In genomic region chr20:35144694-35145093, GRCh38 we compare ENCODE assay signal across 10 cellular contexts. TPM values are rescaled to one million over a fixed set of nuclear protein-coding genes. Genes with fewer than 3 reads are reported as not detected.
DNase-seq lines count a peak whose midpoint lies in the region; ATAC-seq and TF ChIP-seq lines count a peak whose summit lies in the region.
"Had no signal": no experiment of that assay in that cellular context is flagged by ENCODE, and none has a peak within 500 bp of the region (broad histone marks: within the 10 kb centered on the region; RNA-seq: fewer than 3 reads in every experiment).

No MANE protein-coding gene starts in this region.

- peak overlapping the region in 4 of 10 experiments; percentile 17 to 86 (median 58); a peak in 6 of 20 replicates for H3K4me3 ChIP-seq in BLaER1 treated with 17β-estradiol and CSF1 and Interleukin-3, amounts not matched to agents 10 nM and 100 nM
- H3K4me3 ChIP-seq in OCI-LY7 (ENCODE audit: low read depth, low read length, poor library complexity, severe bottlenecking): no peak overlapping the region
- H3K4me3 ChIP-seq: upper lobe of left lung had no signal

- H2AFZ ChIP-seq in OCI-LY7 (ENCODE audit: low read length): no peak overlapping the region

- ATAC-seq in HG03520 (IDR thresholded peaks at IDR 0.05; ENCODE audit: unreplicated experiment): no peak

- H3K4me3 Mint-ChIP-seq in immature natural killer cell (no peak overlapping the region), progenitor cell of endocrine pancreas (ENCODE audit: low read depth) (no peak overlapping the region)
- H3K4me3 Mint-ChIP-seq in T-helper 2 cell treated with Interferon-gamma antibody and Interleukin-4, amounts not matched to agents 5 μg/mL and 100 μg/mL, for 36 hours: no peak overlapping the region

- peaks cover 15 to 31% (median 21%) of the 10 kb centered on the region in 3 donors for H3K36me3 Mint-ChIP-seq in immature natural killer cell
- H3K36me3 Mint-ChIP-seq in progenitor cell of endocrine pancreas (ENCODE audit: insufficient read depth): peaks cover 11% of the 10 kb centered on the region
- H3K36me3 Mint-ChIP-seq in T-helper 2 cell treated with Interferon-gamma antibody and Interleukin-4, amounts not matched to agents 5 μg/mL and 100 μg/mL, for 36 hours (ENCODE audit: low read depth): peaks cover 17% of the 10 kb centered on the region

- peaks cover 35 to 65% (median 39%) of the 10 kb centered on the region in 10 experiments for H3K4me1 ChIP-seq in BLaER1 treated with 17β-estradiol and CSF1 and Interleukin-3, amounts not matched to agents 10 nM and 100 nM
- peaks cover 23% of the 10 kb centered on the region for H3K4me1 ChIP-seq in OCI-LY7 (ENCODE audit: insufficient read depth, low read length, poor library complexity, severe bottlenecking)

- H3K27me3 ChIP-seq in BLaER1 treated with 17β-estradiol and CSF1 and Interleukin-3, amounts not matched to agents 10 nM and 100 nM: no peaks in the 10 kb centered on the region
- H3K27me3 ChIP-seq: upper lobe of left lung had no signal

- intact Hi-C loops in OCI-LY7 (cut with micrococcal nuclease; ENCODE audit: unreplicated experiment): loop anchor here (1.0 to 10.0 kb wide), 4 partner anchors 48 to 270 kb away; partner anchors contain the start of gene UQCC1

- H3K9ac ChIP-seq in BLaER1 treated with 17β-estradiol and CSF1 and Interleukin-3, amounts not matched to agents 10 nM and 100 nM: peak overlapping the region; percentile 22 to 65 (median 52); a peak in 18 of 22 replicates

- H3K27ac Mint-ChIP-seq in immature natural killer cell (peak overlapping the region in 5 of 6 donors; percentile 25 to 70 (median 53)), progenitor cell of endocrine pancreas (no peak overlapping the region)
- no peak overlapping the region for H3K27ac Mint-ChIP-seq in T-helper 2 cell treated with Interferon-gamma antibody and Interleukin-4, amounts not matched to agents 5 μg/mL and 100 μg/mL, for 36 hours

- H3K9me3 Mint-ChIP-seq in immature natural killer cell (no peaks in the 10 kb centered on the region), progenitor cell of endocrine pancreas (ENCODE audit: low read depth) (no peaks in the 10 kb centered on the region)
- H3K9me3 Mint-ChIP-seq in T-helper 2 cell treated with Interferon-gamma antibody and Interleukin-4, amounts not matched to agents 5 μg/mL and 100 μg/mL, for 36 hours: no peaks in the 10 kb centered on the region

- H3K27ac ChIP-seq in BLaER1 treated with 17β-estradiol and CSF1 and Interleukin-3, amounts not matched to agents 10 nM and 100 nM: peak overlapping the region in 10 of 11 experiments; percentile 17 to 85 (median 64); a peak in 18 of 22 replicates
- no peak overlapping the region for H3K27ac ChIP-seq in OCI-LY7 (ENCODE audit: low read depth, low read length, poor library complexity, severe bottlenecking)
- H3K27ac ChIP-seq: C4-2B had no signal

- peaks cover 25 to 45% (median 43%) of the 10 kb centered on the region in 11 experiments for H3K36me3 ChIP-seq in BLaER1 treated with 17β-estradiol and CSF1 and Interleukin-3, amounts not matched to agents 10 nM and 100 nM
- peaks cover 31% of the 10 kb centered on the region for H3K36me3 ChIP-seq in OCI-LY7 (ENCODE audit: insufficient read depth, low read length)

- no TSS peak for BruUV-seq in OCI-LY7 (replicated peaks; lab: Mats Ljungman, UMichigan)

- H3K9me3 ChIP-seq in BLaER1 treated with 17β-estradiol and CSF1 and Interleukin-3, amounts not matched to agents 10 nM and 100 nM (replicated peaks in 1 of 11): no peaks in the 10 kb centered on the region
- no peaks in the 10 kb centered on the region for H3K9me3 ChIP-seq in OCI-LY7 (ENCODE audit: low read length)
- H3K9me3 ChIP-seq: upper lobe of left lung had no signal

- POLR2A ChIA-PET in OCI-LY7 (lab: Charles Lee): interaction anchor here (1.0 kb wide), 1 partner anchor 268 kb away, joined by 3 read pairs; no protein-coding TSS in a partner anchor

- H3K4me1 Mint-ChIP-seq in immature natural killer cell (peaks cover 35 to 69% of the 10 kb centered on the region in 2 donors), progenitor cell of endocrine pancreas (ENCODE audit: low read depth) (peaks cover 21% of the 10 kb centered on the region)
- peaks cover 22% of the 10 kb centered on the region for H3K4me1 Mint-ChIP-seq in T-helper 2 cell treated with Interferon-gamma antibody and Interleukin-4, amounts not matched to agents 5 μg/mL and 100 μg/mL, for 36 hours (ENCODE audit: low read depth)

- H3K27me3 Mint-ChIP-seq in immature natural killer cell (ENCODE audit: low read depth in 3 of 3) (peaks cover 5 to 6% (median 5%) of the 10 kb centered on the region in 3 donors), progenitor cell of endocrine pancreas (no peaks in the 10 kb centered on the region)
- H3K27me3 Mint-ChIP-seq in T-helper 2 cell treated with Interferon-gamma antibody and Interleukin-4, amounts not matched to agents 5 μg/mL and 100 μg/mL, for 36 hours (ENCODE audit: low read depth): no peaks in the 10 kb centered on the region

- TF ChIP-seq CTCF in OCI-LY7 (conservative IDR thresholded peaks at IDR 0.05; ENCODE audit: low read length): no peak
- TF ChIP-seq CTCF in progenitor cell of endocrine pancreas (IDR thresholded peaks at IDR 0.05; ENCODE audit: unreplicated experiment): no peak

- peak overlapping the region; percentile 33 to 98 (median 85) for H3K4me2 ChIP-seq in BLaER1 treated with 17β-estradiol and CSF1 and Interleukin-3, amounts not matched to agents 10 nM and 100 nM
- H3K4me2 ChIP-seq in OCI-LY7 (ENCODE audit: low read length): 0 out of 2 replicates have a peak overlapping the region, but pooled peaks have one; percentile 1

- CTCF ChIA-PET in OCI-LY7 (lab: Charles Lee; ENCODE audit: unreplicated experiment): interaction anchor here (0.5 to 1.5 kb wide), 4 partner anchors 20 to 1114 kb away, joined by 3 to 8 read pairs (median 4); no protein-coding TSS in a partner anchor

- H4K20me1 ChIP-seq in BLaER1 treated with 17β-estradiol and CSF1 and Interleukin-3, amounts not matched to agents 10 nM and 100 nM: peaks cover 0 to 10% (median 0%) of the 10 kb centered on the region in 11 experiments; a peak in 2 of 22 replicates
- no peaks in the 10 kb centered on the region for H4K20me1 ChIP-seq in OCI-LY7 (ENCODE audit: insufficient read depth, low read length)

- no peaks in the 10 kb centered on the region for H3K9me2 ChIP-seq in OCI-LY7 (ENCODE audit: insufficient read depth, low read length)

- DNase-seq in GM19238 (ENCODE audit: insufficient read length, low spot score) (peak; percentile 23), OCI-LY7 (ENCODE audit: low spot score) (peak; percentile 7), immature natural killer cell (no peak), progenitor cell of endocrine pancreas (ENCODE audit: low spot score, unreplicated experiment) (no peak), amygdala (lab: John Stamatoyannopoulos, UW) (no peak)
- no peak for DNase-seq in T-helper 2 cell treated with Interferon-gamma antibody and Interleukin-4, amounts not matched to agents 5 μg/mL and 100 μg/mL, for 36 hours (ENCODE audit: low spot score)

- H3K79me2 ChIP-seq in OCI-LY7 (ENCODE audit: insufficient read depth, low read depth, low read length): peaks cover 7% of the 10 kb centered on the region; the same call in 1 of the 2 replicates

RNA-seq across cellular contexts. Expression of gene EDEM2, which starts 2.4 kb away (rescaled TPM):
- 19.1 and 19.7 TPM in 2 replicates for total RNA-seq in OCI-LY7 (2014; rRNA removed; shearing (Covaris generic))
- total RNA-seq in OCI-LY7 (2022) (20.7 and 23.0 TPM in 2 replicates), progenitor cell of endocrine pancreas (38.3 and 40.1 TPM in 2 replicates)
- polyA plus RNA-seq in immature natural killer cell: 10 to 100 TPM; 48.6 to 62.2 (median 48.8) TPM

RNA-seq across cellular contexts. Expression of gene PROCR, which starts 27.2 kb away (rescaled TPM):
- total RNA-seq in OCI-LY7 (2014; rRNA removed; shearing (Covaris generic)): not detected in 2 replicates
- total RNA-seq in OCI-LY7 (2022) (not detected in 2 replicates), progenitor cell of endocrine pancreas (0.51 and 0.55 TPM in 2 replicates)
- 10 to 100 TPM; 11.0 to 17.9 (median 16.5) TPM for polyA plus RNA-seq in immature natural killer cell

RNA-seq across cellular contexts. Expression of gene TRPC4AP, which starts 52.1 kb away (rescaled TPM):
- total RNA-seq in OCI-LY7 (2014; rRNA removed; shearing (Covaris generic)): 25.5 and 31.9 TPM in 2 replicates
- total RNA-seq in OCI-LY7 (2022): 38.8 and 42.3 TPM in 2 replicates
- 10 to 100 TPM; 58.0 to 89.0 (median 72.5) TPM for polyA plus RNA-seq in immature natural killer cell
- total RNA-seq in progenitor cell of endocrine pancreas: 122 and 123 TPM in 2 replicates

Comparison
In these comparisons a context has a peak if more than half of its experiments do, and no peak if none do; other contexts are left out.
1. DNase-seq: peak in GM19238 (single experiment) and OCI-LY7 (single experiment); none in immature natural killer cell (0 of 3), progenitor cell of endocrine pancreas (single experiment), amygdala (0 of 56) and T-helper 2 cell treated with Interferon-gamma antibody and Interleukin-4, amounts not matched to agents 5 μg/mL and 100 μg/mL, for 36 hours (single experiment).
2. H3K27ac Mint-ChIP-seq: peak in immature natural killer cell (5 of 6); none in progenitor cell of endocrine pancreas (single experiment) and T-helper 2 cell treated with Interferon-gamma antibody and Interleukin-4, amounts not matched to agents 5 μg/mL and 100 μg/mL, for 36 hours (single experiment).